ENCODE assay signal across 8 cellular contexts in genomic region chr20:57582432-57583288, GRCh38. TPM values are rescaled to one million over a fixed set of nuclear protein-coding genes. Genes with fewer than 3 reads are reported as not detected.
DNase-seq lines count a peak whose midpoint lies in the region; ATAC-seq and TF ChIP-seq lines count a peak whose summit lies in the region.

No MANE protein-coding gene starts in this region.

- no peak overlapping the region for H4K91ac ChIP-seq in trophoblast cell (ENCODE audit: low read depth, low read length)

- no peaks in the 10 kb centered on the region for H3K36me3 ChIP-seq in Loucy (ENCODE audit: insufficient read depth, low read length)
- H3K36me3 ChIP-seq in mucosa of descending colon (ENCODE audit: low read depth): no peaks in the 10 kb centered on the region
- H3K36me3 ChIP-seq in trophoblast cell (ENCODE audit: control insufficient read depth in 1 of 2, insufficient read depth in 2 of 2, low read length in 2 of 2): no peaks in the 10 kb centered on the region

- TF ChIP-seq CTCF in AG04449 (IDR thresholded peaks at IDR 0.05; ENCODE audit: insufficient read depth, low read length, missing control alignments) (peak; percentile 7), Loucy (conservative IDR thresholded peaks at IDR 0.05; ENCODE audit: low read length) (peak; percentile 72), chondrocyte (IDR thresholded peaks at IDR 0.05) (peak; percentile 78), mucosa of descending colon (IDR thresholded peaks at IDR 0.05) (no peak)

- H3K27me3 Mint-ChIP-seq in chondrocyte (ENCODE audit: low read depth): peaks cover 20% of the 10 kb centered on the region

- H3K36me3 Mint-ChIP-seq in chondrocyte (ENCODE audit: low read depth): no peaks in the 10 kb centered on the region

- H3K4me3 Mint-ChIP-seq in chondrocyte (ENCODE audit: unreplicated experiment): peak overlapping the region; percentile 36

- H3K79me2 ChIP-seq in Loucy (ENCODE audit: insufficient read depth, low read length) (no peaks in the 10 kb centered on the region), trophoblast cell (ENCODE audit: control insufficient read depth, insufficient read depth, low read length, poor library complexity) (no peaks in the 10 kb centered on the region)

- H3K9me3 ChIP-seq in Loucy (ENCODE audit: insufficient read depth, low read depth, low read length) (no peaks in the 10 kb centered on the region), mucosa of descending colon (no peaks in the 10 kb centered on the region), trophoblast cell (ENCODE audit: insufficient read depth, low read depth, low read length) (peaks cover 5% of the 10 kb centered on the region)

- intact Hi-C loops in mucosa of descending colon (cut with DNase I, micrococcal nuclease): loop anchor here in 1 of 2 donors (10.0 kb wide), 1 partner anchor 198 kb away; no protein-coding TSS in a partner anchor

- no peak for ATAC-seq in mucosa of descending colon
- ATAC-seq in GM21717 (IDR thresholded peaks at IDR 0.05; ENCODE audit: unreplicated experiment): no peak

- H2BK5ac ChIP-seq in trophoblast cell (ENCODE audit: low read depth, low read length, poor library complexity): no peak overlapping the region

- H4K20me1 ChIP-seq in Loucy (ENCODE audit: insufficient read depth, low read length, poor library complexity, severe bottlenecking): no peaks in the 10 kb centered on the region

- CTCF ChIA-PET in AG04449 (lab: Yijun Ruan, JAX): interaction anchor here (0.6 to 8.5 kb wide), 3 partner anchors 12 to 69 kb away, joined by 3 to 56 read pairs (median 4); no protein-coding TSS in a partner anchor

- H2AFZ ChIP-seq in Loucy (ENCODE audit: low read length) (no peak overlapping the region), trophoblast cell (ENCODE audit: insufficient read depth, low read length, poor library complexity) (no peak overlapping the region)

- H3K4ac ChIP-seq in trophoblast cell (ENCODE audit: low read depth, low read length): no peak overlapping the region

- peak overlapping the region; percentile 83 for H3K27ac Mint-ChIP-seq in chondrocyte (ENCODE audit: unreplicated experiment)

- no peaks in the 10 kb centered on the region for H3K4me1 ChIP-seq in Loucy (ENCODE audit: insufficient read depth, low read length, poor library complexity, severe bottlenecking)
- H3K4me1 ChIP-seq in mucosa of descending colon (ENCODE audit: low read depth): peaks cover 19% of the 10 kb centered on the region
- H3K4me1 ChIP-seq in trophoblast cell (ENCODE audit: control insufficient read depth in 1 of 2, insufficient read depth in 2 of 2, low read length in 2 of 2): no peaks in the 10 kb centered on the region

- H3K9ac ChIP-seq in Loucy (ENCODE audit: low read depth, low read length, poor library complexity, severe bottlenecking): no peak overlapping the region
- no peak overlapping the region for H3K9ac ChIP-seq in trophoblast cell (ENCODE audit: low read length)

- no peak overlapping the region for H2BK12ac ChIP-seq in trophoblast cell (ENCODE audit: low read length)

- H2BK120ac ChIP-seq in trophoblast cell (ENCODE audit: insufficient read depth, low read length, poor library complexity): no peak overlapping the region

- DNase-seq in AG04449 (ENCODE audit: low read depth, low spot score): no peak
- peak; percentile 82 for DNase-seq in chondrocyte (ENCODE audit: low spot score)
- peak in 2 of 3 donors; percentile 38 to 43 for DNase-seq in mucosa of descending colon
- DNase-seq in NCI-H1092 (lab: John Stamatoyannopoulos, UW): no peak
- no peak for DNase-seq in trophoblast cell
- DNase-seq in stimulated activated CD8-positive, alpha-beta memory T cell treated with anti-CD3 and anti-CD28 coated beads, Interleukin-4, amount 100 ng/mL, for 48 hours: no peak

- H3K4me1 Mint-ChIP-seq in chondrocyte (ENCODE audit: low read depth): peaks cover 19% of the 10 kb centered on the region

- no peaks in the 10 kb centered on the region for H3K79me1 ChIP-seq in trophoblast cell (ENCODE audit: low read length)

- POLR2A ChIA-PET in AG04449 (lab: Yijun Ruan, JAX): no interaction called here

- H3K14ac ChIP-seq in trophoblast cell (ENCODE audit: low read length): no peak overlapping the region

- no peaks in the 10 kb centered on the region for H3K9me2 ChIP-seq in Loucy (replicated peaks; ENCODE audit: low read depth, low read length)

- no peak overlapping the region for H3K4me2 ChIP-seq in Loucy (ENCODE audit: low read depth, low read length, poor library complexity, severe bottlenecking)
- H3K4me2 ChIP-seq in trophoblast cell (ENCODE audit: low read length): no peak overlapping the region

- H3K4me3 ChIP-seq in AG04449 (ENCODE audit: low read depth, low read length) (no peak overlapping the region), Loucy (ENCODE audit: low read length, poor library complexity, severe bottlenecking) (no peak overlapping the region), mucosa of descending colon (no peak overlapping the region), trophoblast cell (ENCODE audit: low read depth, low read length) (no peak overlapping the region)

- H3K18ac ChIP-seq in trophoblast cell (ENCODE audit: low read length): no peak overlapping the region

- H2AK5ac ChIP-seq in trophoblast cell (ENCODE audit: low read length): no peak overlapping the region

- no peaks in the 10 kb centered on the region for H3K9me3 Mint-ChIP-seq in chondrocyte (ENCODE audit: low read depth)

- H3K27ac ChIP-seq in trophoblast cell (ENCODE audit: low read depth, low read length): no peak overlapping the region

- no peak overlapping the region for H4K12ac ChIP-seq in trophoblast cell (ENCODE audit: low read depth, low read length)

- H3K23ac ChIP-seq in trophoblast cell (ENCODE audit: low read length): no peak overlapping the region

- no CpG with 5 or more reads among the region's 21 CpGs for WGBS in trophoblast cell (ENCODE audit: extremely low coverage, insufficient coverage, insufficient read length)

- H4K8ac ChIP-seq in trophoblast cell (ENCODE audit: low read depth, low read length): no peak overlapping the region

- no peaks in the 10 kb centered on the region for H3K27me3 ChIP-seq in Loucy (ENCODE audit: insufficient read depth, low read length, poor library complexity, severe bottlenecking)
- H3K27me3 ChIP-seq in trophoblast cell (ENCODE audit: insufficient read depth, low read length): no peaks in the 10 kb centered on the region

- H3F3A ChIP-seq in Loucy (ENCODE audit: low read depth): no peaks in the 10 kb centered on the region

RNA-seq across cellular contexts. Expression of gene PCK1, which starts 21.8 kb away (rescaled TPM):
- total RNA-seq in chondrocyte (not detected in 3 replicates), mucosa of descending colon (100 to 1,000 TPM; 134 to 467 (median 136) TPM)
- 0.01 TPM in 1 of 2 replicates, not detected in the other for polyA plus RNA-seq in trophoblast cell (2013)

RNA-seq across cellular contexts. Expression of gene ZBP1, which starts 37.6 kb away (rescaled TPM):
- total RNA-seq in chondrocyte (not detected in 3 replicates), mucosa of descending colon (10 to 100 TPM in 1 of 3 donors, 1 to 10 TPM in 2; 1.8 to 12.8 (median 3.6) TPM)
- not detected in 2 replicates for polyA plus RNA-seq in trophoblast cell (2013)

RNA-seq across cellular contexts. Expression of gene CTCFL, which starts 57.7 kb away (rescaled TPM):
- not detected in 3 replicates for total RNA-seq in chondrocyte
- not detected for total RNA-seq in mucosa of descending colon
- polyA plus RNA-seq in trophoblast cell (2013): not detected in 2 replicates

Comparison
In these comparisons a context has a peak if more than half of its experiments do, and no peak if none do; other contexts are left out.
1. DNase-seq: peak in chondrocyte (single experiment) and mucosa of descending colon (2 of 3); none in AG04449 (single experiment), NCI-H1092 (single experiment), trophoblast cell (0 of 2) and stimulated activated CD8-positive, alpha-beta memory T cell treated with anti-CD3 and anti-CD28 coated beads, Interleukin-4, amount 100 ng/mL, for 48 hours (single experiment).
2. RNA of gene PCK1, which starts 21.8 kb away (total RNA-seq): 134 to 467 TPM in mucosa of descending colon; not detected in chondrocyte; every median in the first group is over 100 times any median in the second.